In genomic region chr6:23262864-23263263, GRCh38 we compare ENCODE assay signal across 1 cellular context.
TF ChIP-seq lines count a peak whose summit lies in the region.

No MANE protein-coding gene starts in this region.

TF ChIP-seq in IMR-90, 13 proteins besides CTCF, POLR2A, EP300 and RAD21 (continued from another document):
- TF ChIP-seq ELK1 (IDR thresholded peaks at IDR 0.05; ENCODE audit: borderline replicate concordance, low read depth, low read length) (no peak), NFE2L2 (IDR thresholded peaks at IDR 0.05; ENCODE audit: low read depth, low read length) (no peak)
